In genomic region chr1:203184467-203184866, GRCh38 we compare ENCODE assay signal across 19 cellular contexts. TPM values are rescaled to one million over a fixed set of nuclear protein-coding genes. Genes with fewer than 3 reads are reported as not detected.
DNase-seq lines count a peak whose midpoint lies in the region; ATAC-seq and TF ChIP-seq lines count a peak whose summit lies in the region.
"Had no signal": no experiment of that assay in that cellular context is flagged by ENCODE, and none has a peak within 500 bp of the region (broad histone marks: within the 10 kb centered on the region; RNA-seq: fewer than 3 reads in every experiment).

No MANE protein-coding gene starts in this region.

- H3K4ac ChIP-seq in mesenchymal stem cell (ENCODE audit: low read depth in 1 of 2, low read length in 2 of 2) = no peak overlapping the region

- H3K4me2 ChIP-seq in mesenchymal stem cell (ENCODE audit: low read length, poor library complexity, severe bottlenecking) = no peak overlapping the region
- H3K4me2 ChIP-seq in GM23248 (ENCODE audit: unreplicated experiment) = no peak overlapping the region

- H3F3A ChIP-seq in GM23248 (ENCODE audit: insufficient read depth) = no peaks in the 10 kb centered on the region

- H3K9me3 ChIP-seq in Caco-2 = peaks cover 3% of the 10 kb centered on the region; the same call in 1 of the 2 replicates
- no peaks in the 10 kb centered on the region for H3K9me3 ChIP-seq in mesenchymal stem cell (ENCODE audit: control insufficient read depth, low read length)
- peaks cover 0 to 3% (median 0%) of the 10 kb centered on the region in 4 donors for H3K9me3 ChIP-seq in sigmoid colon
- no peaks in the 10 kb centered on the region for H3K9me3 ChIP-seq in body of pancreas
- no peaks in the 10 kb centered on the region for H3K9me3 ChIP-seq in GM23248 (ENCODE audit: low read depth)

- H3K18ac ChIP-seq in mesenchymal stem cell (ENCODE audit: low read depth in 1 of 2, low read length in 2 of 2) = no peak overlapping the region

- peak overlapping the region; percentile 76 for H3K4me3 Mint-ChIP-seq in Caco-2 (ENCODE audit: unreplicated experiment)
- H3K4me3 Mint-ChIP-seq: CD4-positive, alpha-beta memory T cell had no signal

- H3K36me3 ChIP-seq in Caco-2 (ENCODE audit: control insufficient read depth, insufficient read depth, low read length) (no peaks in the 10 kb centered on the region), mesenchymal stem cell (ENCODE audit: control insufficient read depth in 1 of 2, insufficient read depth in 2 of 2, low read depth in 1 of 2, low read length in 2 of 2) (peaks cover 0 to 24% of the 10 kb centered on the region in 2 experiments), sigmoid colon (no peaks in the 10 kb centered on the region), body of pancreas (replicated peaks in 1 of 2; ENCODE audit: insufficient read depth in 1 of 2, low read depth in 2 of 2) (no peaks in the 10 kb centered on the region), GM23248 (ENCODE audit: low read depth) (no peaks in the 10 kb centered on the region)

- peaks cover 3% of the 10 kb centered on the region for H3K9me3 Mint-ChIP-seq in Caco-2 (ENCODE audit: unreplicated experiment)

- H3K9me2 ChIP-seq in GM23248 (ENCODE audit: insufficient read depth) = no peaks in the 10 kb centered on the region

- H3K4me1 ChIP-seq in Caco-2 = peaks cover 65% of the 10 kb centered on the region
- peaks cover 3% of the 10 kb centered on the region for H3K4me1 ChIP-seq in mesenchymal stem cell (ENCODE audit: control insufficient read depth, insufficient read depth, low read depth, low read length)
- no peaks in the 10 kb centered on the region for H3K4me1 ChIP-seq in sigmoid colon
- peaks cover 15% of the 10 kb centered on the region for H3K4me1 ChIP-seq in body of pancreas
- H3K4me1 ChIP-seq in GM23248 (ENCODE audit: insufficient read depth) = no peaks in the 10 kb centered on the region

- no TSS peak for BruUV-seq in Caco-2 (replicated peaks; lab: Mats Ljungman, UMichigan)

- peak overlapping the region; percentile 57 for H3K9ac ChIP-seq in mesenchymal stem cell (ENCODE audit: low read length)
- H3K9ac ChIP-seq in GM23248 = no peak overlapping the region

- H2BK120ac ChIP-seq in mesenchymal stem cell (ENCODE audit: low read depth, low read length) = no peak overlapping the region

- CTCF ChIA-PET in Caco-2 (lab: Charles Lee) = no interaction called here

- no peak overlapping the region for H4K91ac ChIP-seq in mesenchymal stem cell (ENCODE audit: low read length)

- no peak for TF ChIP-seq EP300 in sigmoid colon (IDR thresholded peaks at IDR 0.05)

- no peak overlapping the region for H3K23ac ChIP-seq in mesenchymal stem cell (ENCODE audit: low read length in 2 of 2)

- no peak overlapping the region for H2BK12ac ChIP-seq in mesenchymal stem cell (ENCODE audit: low read length in 2 of 2)

- H2AFZ ChIP-seq in mesenchymal stem cell (ENCODE audit: low read depth, low read length) (no peak overlapping the region), GM23248 (no peak overlapping the region)

- no peaks in the 10 kb centered on the region for H4K20me1 ChIP-seq in GM23248 (ENCODE audit: insufficient read depth)

- no peaks in the 10 kb centered on the region for H3K27me3 ChIP-seq in Caco-2 (replicated peaks; ENCODE audit: control insufficient read depth, insufficient read depth, low read length)
- H3K27me3 ChIP-seq in HL-60 (ENCODE audit: insufficient read depth, poor library complexity, severe bottlenecking) = no peaks in the 10 kb centered on the region
- peaks cover 0 to under 1% of the 10 kb centered on the region in 2 experiments for H3K27me3 ChIP-seq in mesenchymal stem cell (ENCODE audit: control insufficient read depth in 1 of 2, insufficient read depth in 1 of 2, low read length in 2 of 2)
- no peaks in the 10 kb centered on the region for H3K27me3 ChIP-seq in sigmoid colon
- no peaks in the 10 kb centered on the region for H3K27me3 ChIP-seq in body of pancreas
- H3K27me3 ChIP-seq in GM23248 (replicated peaks; ENCODE audit: insufficient read depth) = no peaks in the 10 kb centered on the region

- in situ Hi-C loops in GM23248 (cut with MboI) = no loop called here

- peaks cover 60% of the 10 kb centered on the region for H3K4me1 Mint-ChIP-seq in Caco-2 (ENCODE audit: low read depth, unreplicated experiment)
- H3K4me1 Mint-ChIP-seq: CD4-positive, alpha-beta memory T cell had no signal

- no peak overlapping the region for H2BK5ac ChIP-seq in mesenchymal stem cell (ENCODE audit: low read depth, low read length, poor library complexity, severe bottlenecking)

- peak overlapping the region; percentile 86 for H3K27ac Mint-ChIP-seq in Caco-2 (ENCODE audit: unreplicated experiment)
- H3K27ac Mint-ChIP-seq: CD4-positive, alpha-beta memory T cell had no signal

- TF ChIP-seq POLR2A in sigmoid colon (IDR thresholded peaks at IDR 0.05) = no peak
- TF ChIP-seq POLR2A in body of pancreas (IDR thresholded peaks at IDR 0.05) = no peak

- no peaks in the 10 kb centered on the region for H3K79me1 ChIP-seq in mesenchymal stem cell (replicated peaks; ENCODE audit: low read length, poor library complexity, severe bottlenecking)

- TF ChIP-seq CTCF in Caco-2 (IDR thresholded peaks at IDR 0.05; ENCODE audit: insufficient read depth in 1 of 2, low read depth in 1 of 2, low read length in 1 of 2, severe bottlenecking in 1 of 2, unreplicated experiment in 1 of 2) (no peak), HL-60 (IDR thresholded peaks at IDR 0.05; ENCODE audit: insufficient read depth, low read length) (no peak), sigmoid colon (IDR thresholded peaks at IDR 0.05) (no peak), body of pancreas (IDR thresholded peaks at IDR 0.05) (no peak)

- peaks cover 70% of the 10 kb centered on the region for H3K36me3 Mint-ChIP-seq in Caco-2 (ENCODE audit: insufficient read depth, unreplicated experiment)
- H3K36me3 Mint-ChIP-seq: CD4-positive, alpha-beta memory T cell had no signal

- H4K8ac ChIP-seq in mesenchymal stem cell (ENCODE audit: low read length) = no peak overlapping the region

- H3K4me3 ChIP-seq in Caco-2 (ENCODE audit: low read depth, low read length) = no peak overlapping the region
- peak overlapping the region; percentile 66 for H3K4me3 ChIP-seq in HL-60 (replicated peaks; ENCODE audit: insufficient read depth, low read length)
- peak overlapping the region in 1 of 2 experiments; percentile 66 for H3K4me3 ChIP-seq in mesenchymal stem cell (ENCODE audit: insufficient read depth in 1 of 2, low read depth in 1 of 2, low read length in 2 of 2)
- no peak overlapping the region for H3K4me3 ChIP-seq in sigmoid colon
- no peak overlapping the region for H3K4me3 ChIP-seq in body of pancreas
- H3K4me3 ChIP-seq in GM23248 = no peak overlapping the region

- DNase-seq in Caco-2 (no peak), HL-60 (ENCODE audit: low read depth in 1 of 2, low spot score in 1 of 2) (no peak), mesenchymal stem cell (no peak), sigmoid colon (peak; percentile 27), NCI-H2171 (lab: John Stamatoyannopoulos, UW) (no peak), body of pancreas (no peak), NCI-H345 (lab: John Stamatoyannopoulos, UW) (no peak), GM23248 (no peak)
- DNase-seq: C1 segment of cervical spinal cord; CD4-positive, alpha-beta memory T cell; COR-L47; DMS153; DND-41; GOT3; HCEC 1CT had no signal

- no peaks in the 10 kb centered on the region for H3K79me2 ChIP-seq in GM23248 (ENCODE audit: insufficient read depth)

- 78% methylated on average over 4 of the region's 4 CpGs for WGBS in mesenchymal stem cell
- 93 to 95% methylated on average over 4 of the region's 4 CpGs for WGBS in sigmoid colon, 2 donors
- WGBS in body of pancreas, 2 donors = 88 to 100% methylated on average over 3 to 4 of the region's 4 CpGs
- 79 to 85% methylated on average over 4 of the region's 4 CpGs for WGBS in GM23248 (ENCODE audit: low coverage in 1 of 2, low lambda C conversion rate in 2 of 2, missing lambda C conversion rate in 2 of 2), 2 experiments

- no peak for ATAC-seq in body of pancreas

- intact Hi-C loops in Caco-2 (cut with micrococcal nuclease; ENCODE audit: unreplicated experiment) = no loop called here
- intact Hi-C loops in sigmoid colon (cut with DNase I) = no loop called here
- intact Hi-C loops in body of pancreas (cut with DNase I) = no loop called here

- no peak overlapping the region for H2BK15ac ChIP-seq in mesenchymal stem cell (ENCODE audit: low read depth, poor library complexity, severe bottlenecking)

- H3K27ac ChIP-seq in HL-60 (replicated peaks) (no peak overlapping the region), mesenchymal stem cell (ENCODE audit: low read length, poor library complexity, severe bottlenecking) (no peak overlapping the region), sigmoid colon (no peak overlapping the region), body of pancreas (no peak overlapping the region), GM23248 (no peak overlapping the region)

- H3K27me3 Mint-ChIP-seq in Caco-2 (ENCODE audit: insufficient read depth, unreplicated experiment) = no peaks in the 10 kb centered on the region

- H3K14ac ChIP-seq in mesenchymal stem cell (ENCODE audit: low read length in 2 of 2) = no peak overlapping the region

- POLR2A ChIA-PET in Caco-2 (lab: Charles Lee) = no interaction called here

- H2AK5ac ChIP-seq in mesenchymal stem cell (ENCODE audit: low read length, severe bottlenecking) = no peak overlapping the region

RNA-seq across cellular contexts. Expression of gene CHI3L1, which starts 2.0 kb away (rescaled TPM):
- 199 and 235 TPM in 2 replicates for total RNA-seq in Caco-2 (2022)
- polyA plus RNA-seq in mesenchymal stem cell (2013, experiment 1 of 2) = 2.1 TPM
- polyA plus RNA-seq in mesenchymal stem cell (2013, experiment 2 of 2) = 2.4 TPM
- 1 to 10 TPM in 3 of 4 donors, not detected in 1; 2.2 to 9.1 (median 2.6) TPM for total RNA-seq in sigmoid colon
- polyA plus RNA-seq in sigmoid colon = 10 to 100 TPM in 1 of 3 donors, 1 to 10 TPM in 2; 1.2 to 28.8 (median 4.9) TPM
- 1 to 10 TPM; 5.4 to 8.2 TPM for total RNA-seq in body of pancreas
- 0.22 and 0.63 TPM in 2 replicates for total RNA-seq in GM23248 (2014; rRNA removed; shearing (Covaris generic))
- polyA plus RNA-seq in GM23248 (2016; fragmentation: Nextera tagmentation; extraction: Ambion mirVana) = 0.23 TPM in 1 of 2 replicates, not detected in the other
- total RNA-seq: A673 had no signal
- polyA plus RNA-seq: CD4-positive, alpha-beta memory T cell had no signal

RNA-seq across cellular contexts. Expression of gene MYBPH, which starts 8.8 kb away (rescaled TPM):
- 19.7 and 25.9 TPM in 2 replicates for total RNA-seq in Caco-2 (2022)
- polyA plus RNA-seq in mesenchymal stem cell (2013, experiment 1 of 2) = 0.58 TPM
- 0.75 TPM for polyA plus RNA-seq in mesenchymal stem cell (2013, experiment 2 of 2)
- not detected for total RNA-seq in sigmoid colon
- polyA plus RNA-seq in sigmoid colon = not detected
- not detected for total RNA-seq in body of pancreas
- 0.11 and 1.4 TPM in 2 replicates for total RNA-seq in GM23248 (2014; rRNA removed; shearing (Covaris generic))
- 0.34 and 0.89 TPM in 2 replicates for polyA plus RNA-seq in GM23248 (2016; fragmentation: Nextera tagmentation; extraction: Ambion mirVana)
- total RNA-seq: A673; CD4-positive, alpha-beta memory T cell; H7 had no signal
- polyA plus RNA-seq: BJ; CD4-positive, alpha-beta memory T cell had no signal

RNA-seq across cellular contexts. Expression of gene CHIT1, which starts 45.0 kb away (rescaled TPM):
- total RNA-seq in Caco-2 (2022) = not detected in 2 replicates
- polyA plus RNA-seq in mesenchymal stem cell (2013, experiment 1 of 2) = under 0.01 TPM
- polyA plus RNA-seq in mesenchymal stem cell (2013, experiment 2 of 2) = not detected
- total RNA-seq in sigmoid colon = not detected
- under 1 TPM in 1 of 3 donors, not detected in 2; 0.98 TPM for polyA plus RNA-seq in sigmoid colon
- under 1 TPM in 1 of 2 donors, not detected in 1; 0.26 TPM for total RNA-seq in body of pancreas
- not detected in 2 replicates for total RNA-seq in GM23248 (2014; rRNA removed; shearing (Covaris generic))
- polyA plus RNA-seq in GM23248 (2016; fragmentation: Nextera tagmentation; extraction: Ambion mirVana) = not detected in 2 replicates
- total RNA-seq: A172, A673, H7 had no signal
- polyA plus RNA-seq: BJ; CD4-positive, alpha-beta memory T cell had no signal

RNA-seq across cellular contexts. Expression of gene ADORA1, which starts 56.9 kb away (rescaled TPM):
- total RNA-seq in Caco-2 (2022) (46.0 and 50.4 TPM in 2 replicates), sigmoid colon (1 to 10 TPM in 1 of 4 donors, under 1 TPM in 1, not detected in 2; 0.33 to 1.1 TPM), body of pancreas (10 to 100 TPM; 16.1 to 21.1 TPM)
- 8.4 TPM for polyA plus RNA-seq in mesenchymal stem cell (2013, experiment 1 of 2)
- 9.3 TPM for polyA plus RNA-seq in mesenchymal stem cell (2013, experiment 2 of 2)
- polyA plus RNA-seq in sigmoid colon (1 to 10 TPM in 1 of 3 donors, under 1 TPM in 1, not detected in 1; 0.92 to 1.3 TPM), GM23248 (2016; fragmentation: Nextera tagmentation; extraction: Ambion mirVana) (2.2 and 3.3 TPM in 2 replicates)
- total RNA-seq in GM23248 (2014; rRNA removed; shearing (Covaris generic)) = 0.89 and 5.8 TPM in 2 replicates
- total RNA-seq: CD4-positive, alpha-beta memory T cell had no signal

Comparison
In these comparisons a context has a peak if more than half of its experiments do, and no peak if none do; other contexts are left out.
1. RNA of gene CHI3L1, which starts 2.0 kb away (total RNA-seq): 199 to 235 TPM in Caco-2; 5.4 to 8.2 TPM in body of pancreas, 2.2 to 9.1 TPM in sigmoid colon and 0.22 to 0.63 TPM in GM23248; every median in the first group is over 10 times any median in the second.